In genomic region chrX:6021316-6022091, GRCh38 we compare ENCODE assay signal across 9 cellular contexts.
DNase-seq lines count a peak whose midpoint lies in the region; ATAC-seq and TF ChIP-seq lines count a peak whose summit lies in the region.
"Had no signal": no experiment of that assay in that cellular context is flagged by ENCODE, and none has a peak within 500 bp of the region (broad histone marks: within the 10 kb centered on the region; RNA-seq: fewer than 3 reads in every experiment).

No MANE protein-coding gene starts in this region.

- no peak overlapping the region for H3K4me2 ChIP-seq in hepatocyte

- no peaks in the 10 kb centered on the region for H3K36me3 ChIP-seq in hepatocyte (replicated peaks; ENCODE audit: insufficient read depth, low read depth)
- H3K36me3 ChIP-seq: thoracic aorta had no signal

- in situ Hi-C loops in GM13976 (cut with MboI; ENCODE audit: low sequenced_read_pairs, unreplicated experiment) = loop anchor here (25.0 kb wide), 1 partner anchor 216 kb away; the partner anchor contains the start of gene NLGN4X

- H3K9me3 ChIP-seq in hepatocyte (ENCODE audit: low read depth) = no peaks in the 10 kb centered on the region
- H3K9me3 ChIP-seq: thoracic aorta had no signal

- H3K4me3 ChIP-seq in hepatocyte = no peak overlapping the region
- H3K4me3 ChIP-seq: thoracic aorta had no signal

- H2AFZ ChIP-seq in hepatocyte = no peak overlapping the region

- H3K27me3 ChIP-seq in hepatocyte = no peaks in the 10 kb centered on the region

- 36% methylated on average over 4 of the region's 4 CpGs for WGBS in hepatocyte (ENCODE audit: low lambda C conversion rate, missing lambda C conversion rate)

- ATAC-seq in omental fat pad (ENCODE audit: low FRiP score) (no peak), GM19455 (IDR thresholded peaks at IDR 0.05; ENCODE audit: unreplicated experiment) (no peak)

- no peaks in the 10 kb centered on the region for H3K79me2 ChIP-seq in hepatocyte

- DNase-seq in GM13976 (ENCODE audit: low spot score) (peak; percentile 17), KG1 (lab: John Stamatoyannopoulos, UW) (peak; percentile 5), SW480 (ENCODE audit: low spot score) (peak; percentile 3), hepatocyte (ENCODE audit: low spot score) (peak; percentile 52), stromal cell of bone marrow (ENCODE audit: low read depth) (peak; percentile 7), omental fat pad (ENCODE audit: low spot score) (no peak)

- no peaks in the 10 kb centered on the region for H3K9me2 ChIP-seq in hepatocyte (replicated peaks; ENCODE audit: insufficient read depth)

- no peaks in the 10 kb centered on the region for H4K20me1 ChIP-seq in hepatocyte (ENCODE audit: insufficient read depth, poor library complexity, severe bottlenecking)

- TF ChIP-seq CTCF in C4-2B (conservative IDR thresholded peaks at IDR 0.05) = peak; percentile 72
- TF ChIP-seq CTCF in GM13976 (IDR thresholded peaks at IDR 0.05; ENCODE audit: borderline replicate concordance, control extremely low read depth, extremely low read depth, insufficient read depth, missing control alignments) = peak; percentile 84
- peak; percentile 55 for TF ChIP-seq CTCF in hepatocyte (IDR thresholded peaks at IDR 0.05; ENCODE audit: poor library complexity)
- TF ChIP-seq CTCF in omental fat pad (IDR thresholded peaks at IDR 0.05) = no peak

- H3K4me1 ChIP-seq in hepatocyte (ENCODE audit: insufficient read depth) = no peaks in the 10 kb centered on the region

- no peak overlapping the region for H3K27ac ChIP-seq in C4-2B
- H3K27ac ChIP-seq in hepatocyte = no peak overlapping the region
- H3K27ac ChIP-seq: thoracic aorta had no signal

Comparison
In these comparisons a context has a peak if more than half of its experiments do, and no peak if none do; other contexts are left out.
1. CTCF ChIP-seq: peak in C4-2B (single experiment), GM13976 (single experiment) and hepatocyte (single experiment); none in omental fat pad (0 of 3).